In genomic region chr12:88574278-88574677, GRCh38 we compare ENCODE assay signal across 18 cellular contexts. TPM values are rescaled to one million over a fixed set of nuclear protein-coding genes. Genes with fewer than 3 reads are reported as not detected.
A peak's percentile ranks its signal among the peaks of the same experiment; 100 is the strongest.
DNase-seq lines count a peak whose midpoint lies in the region; ATAC-seq and TF ChIP-seq lines count a peak whose summit lies in the region.
"Had no signal": no experiment of that assay in that cellular context is flagged by ENCODE, and none has a peak within 500 bp of the region (broad histone marks: within the 10 kb centered on the region; RNA-seq: fewer than 3 reads in every experiment).

No MANE protein-coding gene starts in this region.

- CTCF ChIA-PET in IMR-90 (lab: Yijun Ruan, JAX), result interaction anchor here (0.6 to 0.7 kb wide), 4 partner anchors 9 to 1470 kb away, joined by 3 to 4 read pairs (median 3); no protein-coding TSS in a partner anchor

- H3K56ac ChIP-seq in IMR-90 (ENCODE audit: extremely low read depth, insufficient read depth, low read length) (no peak overlapping the region), mesendoderm (ENCODE audit: low read length) (no peak overlapping the region)

- no peak overlapping the region for H3K27ac ChIP-seq in IMR-90 (ENCODE audit: insufficient read depth, low read length)
- peak overlapping the region; percentile 48 for H3K27ac ChIP-seq in cingulate gyrus (ENCODE audit: low read depth, low read length)
- no peak overlapping the region for H3K27ac ChIP-seq in mesendoderm (ENCODE audit: low read depth, low read length)
- H3K27ac ChIP-seq in upper lobe of right lung, result peak overlapping the region; percentile 56

- H3K4ac ChIP-seq in IMR-90 (ENCODE audit: low read depth, low read length) (peak overlapping the region; percentile 30; the same call in 1 of the 2 replicates), mesendoderm (ENCODE audit: low read depth, low read length) (no peak overlapping the region)

- H2BK120ac ChIP-seq in IMR-90 (ENCODE audit: low read depth, low read length) (peak overlapping the region; percentile 13), mesendoderm (ENCODE audit: low read depth, low read length) (no peak overlapping the region)

- H3K14ac ChIP-seq in IMR-90 (replicated peaks; ENCODE audit: low read depth, low read length), result peak overlapping the region; percentile 34; the same call in 1 of the 2 replicates

- H3K9me1 ChIP-seq in IMR-90 (ENCODE audit: insufficient read depth, low read length), result peaks cover 11% of the 10 kb centered on the region

- H3K9me3 ChIP-seq in IMR-90 (ENCODE audit: control insufficient read depth, insufficient read depth, low read length) (no peaks in the 10 kb centered on the region), upper lobe of right lung (no peaks in the 10 kb centered on the region)
- H3K9me3 ChIP-seq: HAP-1 had no signal

- 0 out of 4 replicates have a peak overlapping the region, but pooled peaks of 1 of the 2 experiments have one; percentile 6 for H4K8ac ChIP-seq in IMR-90 (ENCODE audit: low read depth in 2 of 2, low read length in 2 of 2)
- H4K8ac ChIP-seq in mesendoderm (ENCODE audit: low read depth, low read length), result no peak overlapping the region

- H3K36me3 ChIP-seq in IMR-90 (ENCODE audit: control insufficient read depth, insufficient read depth, low read length), result peaks cover 2% of the 10 kb centered on the region; the same call in 1 of the 2 replicates
- H3K36me3 ChIP-seq in mesendoderm (ENCODE audit: control insufficient read depth, insufficient read depth, low read length), result no peaks in the 10 kb centered on the region
- H3K36me3 ChIP-seq in upper lobe of right lung, result no peaks in the 10 kb centered on the region
- H3K36me3 ChIP-seq: HAP-1 had no signal

- DNase-seq in IMR-90 (peak; percentile 45), mesendoderm (peak; percentile 64), upper lobe of right lung (no peak), G401 (ENCODE audit: low spot score) (no peak), amygdala (lab: John Stamatoyannopoulos, UW) (no peak)
- DNase-seq: activated CD8-positive, alpha-beta T cell treated with anti-CD3 and anti-CD28 coated beads, Interleukin-2, amount 10 ng/mL, durations not matched to agents 7 days and 5 days; aorta; CD4-positive, CD25-positive, alpha-beta regulatory T cell; DND-41; Kasumi-1; NCI-H1694; NCI-H524; stimulated activated CD4-positive, alpha-beta T cell treated with anti-CD3 and anti-CD28 coated beads, Interleukin-4, amount 100 ng/mL, for 24 hours had no signal

- no CpG with 5 or more reads among the region's 2 CpGs for WGBS in IMR-90 (ENCODE audit: extremely low coverage in 2 of 2, insufficient read length in 1 of 2), 2 experiments
- no CpG with 5 or more reads among the region's 2 CpGs for WGBS in mesendoderm (ENCODE audit: extremely low coverage, insufficient coverage, low lambda C conversion rate)

- dilution Hi-C loops in IMR-90 (cut with HindIII; ENCODE audit: low sequenced_read_pairs, unreplicated experiment), result no loop called here

- H3K18ac ChIP-seq in IMR-90 (ENCODE audit: low read depth, low read length) (peak overlapping the region; percentile 44; the same call in 1 of the 2 replicates), mesendoderm (ENCODE audit: low read length) (no peak overlapping the region)

- POLR2A ChIA-PET in IMR-90 (lab: Charles Lee; ENCODE audit: unreplicated experiment), result interaction anchor here (0.6 kb wide), 3 partner anchors 275 to 433 kb away, joined by 3 read pairs; no protein-coding TSS in a partner anchor

- H3K23ac ChIP-seq in IMR-90 (ENCODE audit: low read depth, low read length) (peak overlapping the region; percentile 30), mesendoderm (ENCODE audit: low read length) (no peak overlapping the region)

- H2BK5ac ChIP-seq in IMR-90 (ENCODE audit: low read depth, low read length, poor library complexity, severe bottlenecking) (no peak overlapping the region), mesendoderm (ENCODE audit: low read length) (no peak overlapping the region)

- in situ Hi-C loops in IMR-90 (cut with MboI; ENCODE audit: low sequenced_read_pairs) (no loop called here), G401 (cut with HindIII; ENCODE audit: low sequenced_read_pairs) (no loop called here)

- no peak overlapping the region for H3K9ac ChIP-seq in IMR-90 (ENCODE audit: low read depth, low read length)
- H3K9ac ChIP-seq in mesendoderm (ENCODE audit: low read length), result no peak overlapping the region

- H3K27me3 ChIP-seq in IMR-90 (ENCODE audit: control insufficient read depth, insufficient read depth, low read length) (no peaks in the 10 kb centered on the region), mesendoderm (ENCODE audit: insufficient read depth, low read length, poor library complexity) (no peaks in the 10 kb centered on the region), upper lobe of right lung (no peaks in the 10 kb centered on the region)

- intact Hi-C loops in IMR-90 (cut with micrococcal nuclease), result no loop called here
- intact Hi-C loops in upper lobe of right lung (cut with DNase I), result no loop called here

- no peak overlapping the region for H2AK9ac ChIP-seq in IMR-90 (replicated peaks; ENCODE audit: low read depth, low read length, poor library complexity)

- no peak for TF ChIP-seq CTCF in IMR-90 (conservative IDR thresholded peaks at IDR 0.05; ENCODE audit: low read depth, low read length)
- TF ChIP-seq CTCF in upper lobe of right lung (IDR thresholded peaks at IDR 0.05), result no peak

- H2AFZ ChIP-seq in IMR-90 (replicated peaks; ENCODE audit: low read length, poor library complexity), result peak overlapping the region; percentile 0

- peaks cover 11 to 51% of the 10 kb centered on the region in 2 experiments; a peak in 3 of 4 replicates for H3K79me1 ChIP-seq in IMR-90 (ENCODE audit: low read depth in 1 of 2, low read length in 2 of 2)
- H3K79me1 ChIP-seq in mesendoderm (ENCODE audit: low read length), result peaks cover 7% of the 10 kb centered on the region

- H3K4me1 ChIP-seq in IMR-90 (ENCODE audit: control insufficient read depth, insufficient read depth, low read length) (peaks cover 15% of the 10 kb centered on the region), mesendoderm (ENCODE audit: control insufficient read depth, low read depth, low read length) (peaks cover 8% of the 10 kb centered on the region), upper lobe of right lung (peaks cover 50% of the 10 kb centered on the region)

- no peak overlapping the region for H2AK5ac ChIP-seq in IMR-90 (ENCODE audit: low read depth, low read length)
- H2AK5ac ChIP-seq in mesendoderm (ENCODE audit: low read length), result no peak overlapping the region

- H3K4me3 ChIP-seq in IMR-90 (ENCODE audit: insufficient read depth, low read depth, low read length), result no peak overlapping the region
- no peak overlapping the region for H3K4me3 ChIP-seq in mesendoderm (ENCODE audit: low read length)
- peak overlapping the region; percentile 6 for H3K4me3 ChIP-seq in upper lobe of right lung
- H3K4me3 ChIP-seq: HAP-1 had no signal

- no peak for TF ChIP-seq POLR2A in IMR-90 (IDR thresholded peaks at IDR 0.05; ENCODE audit: low read depth, low read length)

- peak overlapping the region; percentile 29; the same call in 1 of the 2 replicates for H4K91ac ChIP-seq in IMR-90 (ENCODE audit: insufficient read depth, low read depth, low read length)

- peak; percentile 28; the same call in 1 of the 2 replicates for ATAC-seq in IMR-90 (ENCODE audit: low read depth)
- ATAC-seq in upper lobe of right lung, result no peak
- no peak for ATAC-seq in GM19035 (IDR thresholded peaks at IDR 0.05; ENCODE audit: unreplicated experiment)
- ATAC-seq: activated CD8-positive, alpha-beta T cell treated with anti-CD3 and anti-CD28 coated beads, Interleukin-2, amount 10 ng/mL, durations not matched to agents 7 days and 5 days; activated T-helper 17 cell treated with anti-CD3 and anti-CD28 coated beads, Interleukin-2, amount 50 U/mL, for 72 hours; Panc1 had no signal

- TF ChIP-seq RAD21 in IMR-90 (IDR thresholded peaks at IDR 0.05; ENCODE audit: low read length), result no peak

- H4K5ac ChIP-seq in IMR-90 (ENCODE audit: low read depth, low read length) (0 out of 2 replicates have a peak overlapping the region, but pooled peaks have one; percentile 33), mesendoderm (ENCODE audit: low read length) (no peak overlapping the region)

- no TSS peak for BruUV-seq in IMR-90 (replicated peaks; lab: Mats Ljungman, UMichigan)

- H4K20me1 ChIP-seq in IMR-90 (ENCODE audit: insufficient read depth, low read length), result peaks cover 37% of the 10 kb centered on the region

- peak overlapping the region; percentile 73 for H3K4me2 ChIP-seq in IMR-90 (ENCODE audit: low read depth, low read length)
- H3K4me2 ChIP-seq in mesendoderm (ENCODE audit: low read length), result no peak overlapping the region

- H2BK20ac ChIP-seq in IMR-90 (ENCODE audit: low read depth, low read length), result peak overlapping the region; percentile 2; the same call in 1 of the 2 replicates

- H3K79me2 ChIP-seq in mesendoderm (ENCODE audit: control insufficient read depth, insufficient read depth, low read length), result peaks cover 35% of the 10 kb centered on the region

- no peak overlapping the region for H2BK15ac ChIP-seq in IMR-90 (ENCODE audit: low read depth, low read length)
- no peak overlapping the region for H2BK15ac ChIP-seq in mesendoderm (replicated peaks; ENCODE audit: low read depth)

TF ChIP-seq in IMR-90, 13 proteins besides CTCF, POLR2A, EP300 and RAD21:
- no peak for TF ChIP-seq MAFK (IDR thresholded peaks at IDR 0.05; ENCODE audit: low read depth, low read length)
- no peak for TF ChIP-seq MAZ (IDR thresholded peaks at IDR 0.05; ENCODE audit: borderline replicate concordance, low read depth, low read length)
- TF ChIP-seq BHLHE40 (IDR thresholded peaks at IDR 0.05; ENCODE audit: low read depth, low read length), result no peak
- TF ChIP-seq, protein P1, sequence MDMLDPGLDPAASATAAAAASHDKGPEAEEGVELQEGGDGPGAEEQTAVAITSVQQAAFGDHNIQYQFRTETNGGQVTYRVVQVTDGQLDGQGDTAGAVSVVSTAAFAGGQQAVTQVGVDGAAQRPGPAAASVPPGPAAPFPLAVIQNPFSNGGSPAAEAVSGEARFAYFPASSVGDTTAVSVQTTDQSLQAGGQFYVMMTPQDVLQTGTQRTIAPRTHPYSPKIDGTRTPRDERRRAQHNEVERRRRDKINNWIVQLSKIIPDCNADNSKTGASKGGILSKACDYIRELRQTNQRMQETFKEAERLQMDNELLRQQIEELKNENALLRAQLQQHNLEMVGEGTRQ (IDR thresholded peaks at IDR 0.05; ENCODE audit: low read depth, low read length), result no peak
- no peak for TF ChIP-seq FOS (IDR thresholded peaks at IDR 0.05; ENCODE audit: low read depth, low read length)
- no peak for TF ChIP-seq CHD1 (IDR thresholded peaks at IDR 0.05; ENCODE audit: low read depth, low read length)
- TF ChIP-seq CEBPB (IDR thresholded peaks at IDR 0.05; ENCODE audit: low read depth, low read length), result no peak
- TF ChIP-seq SMC3 (IDR thresholded peaks at IDR 0.05; ENCODE audit: low read depth, low read length), result no peak
TF ChIP-seq in IMR-90: peak in this region for 0.

RNA-seq across cellular contexts. Expression of gene KITLG, which starts 6.0 kb away (rescaled TPM):
- 87.5 and 117 TPM in 2 replicates for total RNA-seq in IMR-90 (2012; rRNA removed)
- 11.1 and 14.5 TPM in 2 replicates for polyA plus RNA-seq in IMR-90 (2012; rRNA removed)
- polyA plus RNA-seq in IMR-90 (2012; cell fraction: cytosol; rRNA removed), result 5.2 and 8.9 TPM in 2 replicates
- 1.7 and 8.7 TPM in 2 replicates for polyA plus RNA-seq in IMR-90 (2012; cell fraction: nucleus; rRNA removed; ENCODE audit: low replicate concordance)
- polyA plus RNA-seq in mesendoderm (2013, experiment 1 of 2), result 25.5 TPM
- polyA plus RNA-seq in mesendoderm (2013, experiment 2 of 2), result 23.6 TPM
- 68.1 TPM for total RNA-seq in upper lobe of right lung
- 0.07 TPM in 1 of 2 replicates, not detected in the other for total RNA-seq in G401 (2014; rRNA removed; shearing (Covaris generic))
- total RNA-seq: activated CD8-positive, alpha-beta T cell treated with anti-CD3 and anti-CD28 coated beads, Interleukin-2, amount 10 ng/mL, durations not matched to agents 7 days and 5 days; CD4-positive, CD25-positive, alpha-beta regulatory T cell had no signal
- polyA plus RNA-seq: CD4-positive, CD25-positive, alpha-beta regulatory T cell had no signal

Comparison
In these comparisons a context has a peak if more than half of its experiments do, and no peak if none do; other contexts are left out.
1. DNase-seq: peak in IMR-90 (single experiment) and mesendoderm (single experiment); none in upper lobe of right lung (single experiment), G401 (single experiment) and amygdala (0 of 56).
2. H3K27ac ChIP-seq: peak in cingulate gyrus (single experiment) and upper lobe of right lung (single experiment); none in IMR-90 (single experiment) and mesendoderm (single experiment).
3. RNA of gene KITLG, which starts 6.0 kb away (total RNA-seq): 87.5 to 117 TPM in IMR-90 and 68.1 TPM in upper lobe of right lung (single experiment); 0.07 TPM in G401; every median in the first group is over 10 times any median in the second.